ENCODE assay signal across 1 cellular context in the genomic region with DNA sequence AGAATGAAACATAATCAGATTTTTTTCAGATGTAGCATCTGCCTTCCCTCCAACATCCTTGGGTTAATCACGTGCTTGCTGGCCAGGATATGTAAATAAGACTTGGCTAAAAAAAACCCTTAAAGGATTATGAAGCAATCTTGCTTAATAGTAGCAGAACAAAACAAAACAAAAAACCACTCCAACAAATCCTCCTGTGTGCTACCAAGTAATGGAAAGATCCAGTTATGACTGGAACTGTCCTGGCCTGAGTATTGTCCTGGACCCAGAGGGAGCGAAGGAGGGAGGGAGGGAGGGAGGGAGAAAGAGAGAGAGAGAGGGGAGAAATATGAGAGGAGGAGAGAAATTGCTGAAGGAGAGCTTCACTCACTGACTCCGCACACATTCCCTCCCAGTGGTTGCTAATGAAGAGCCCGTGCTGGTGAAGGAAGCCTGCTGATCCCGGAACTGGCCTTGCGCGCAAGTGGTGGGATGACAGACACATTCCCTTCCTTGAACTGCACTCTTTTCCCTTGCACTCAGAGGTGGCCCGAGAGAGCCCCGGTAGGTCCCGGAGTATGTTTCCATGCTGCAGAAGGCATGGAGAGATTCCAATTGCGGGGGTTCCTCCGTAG.
TF ChIP-seq lines count a peak whose summit lies in the region.

No MANE protein-coding gene starts in this region.

TF ChIP-seq in SK-N-SH, 30 proteins besides CTCF, POLR2A, EP300 and RAD21 (continued from another document):
- TF ChIP-seq USF1 (IDR thresholded peaks at IDR 0.05; ENCODE audit: borderline replicate concordance, low read depth), result peak; percentile 48; the same call in 1 of the 2 replicates
- TF ChIP-seq MXI1 (IDR thresholded peaks at IDR 0.05; ENCODE audit: low read depth, low read length), result no peak
- TF ChIP-seq GATA2 (CRISPR knock-in tag; IDR thresholded peaks at IDR 0.05), result no peak
- peak; percentile 4; the same call in 1 of the 2 replicates for TF ChIP-seq TCF12 (IDR thresholded peaks at IDR 0.05)
- no peak for TF ChIP-seq SMC3 (IDR thresholded peaks at IDR 0.05; ENCODE audit: low read depth, low read length)
- no peak for TF ChIP-seq MEF2A (IDR thresholded peaks at IDR 0.05; ENCODE audit: borderline replicate concordance, low read depth)
- TF ChIP-seq JUND (IDR thresholded peaks at IDR 0.05), result no peak
- TF ChIP-seq FOSL2 (IDR thresholded peaks at IDR 0.05; ENCODE audit: borderline replicate concordance, low read depth), result no peak
- TF ChIP-seq MAX (IDR thresholded peaks at IDR 0.05; ENCODE audit: low read depth), result no peak
